ENCODE assay signal across 9 cellular contexts in the genomic region with DNA sequence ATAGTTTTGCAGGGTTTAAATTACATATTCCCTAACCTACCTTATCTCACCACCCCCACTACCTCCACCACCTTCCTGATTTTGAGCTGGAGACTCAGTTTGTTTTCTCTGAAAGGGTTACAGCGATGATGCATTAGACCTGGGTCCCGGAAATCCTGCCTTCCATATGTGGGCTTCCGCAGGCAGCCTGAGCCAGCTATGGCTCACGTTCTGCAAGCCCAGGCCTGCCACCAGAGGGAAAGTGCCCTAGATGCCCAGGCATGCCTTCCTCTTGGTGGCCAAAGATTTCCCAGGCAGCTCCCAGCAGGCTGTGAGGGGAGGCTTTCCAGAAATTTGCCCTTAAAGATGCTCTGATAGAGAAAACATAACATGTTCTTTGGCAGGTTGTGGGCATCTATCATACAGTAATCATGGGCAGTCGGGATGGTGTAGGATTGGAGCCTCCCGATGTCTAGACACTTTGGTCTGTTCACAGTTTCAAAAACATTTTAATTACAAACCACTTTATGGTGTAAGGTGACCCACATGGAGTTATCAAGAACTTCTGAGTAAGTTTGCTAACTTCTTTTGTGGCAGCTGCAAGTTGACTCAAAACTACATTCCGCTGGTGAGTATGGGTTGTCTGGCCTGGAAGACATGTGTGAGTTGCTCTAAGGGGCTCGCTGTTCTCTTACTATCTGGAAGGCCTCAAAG.
DNase-seq lines count a peak whose midpoint lies in the region; ATAC-seq and TF ChIP-seq lines count a peak whose summit lies in the region.
"Had no signal": no experiment of that assay in that cellular context is flagged by ENCODE, and none has a peak within 500 bp of the region (broad histone marks: within the 10 kb centered on the region; RNA-seq: fewer than 3 reads in every experiment).

No MANE protein-coding gene starts in this region.

- in situ Hi-C loops in mammary epithelial cell (cut with MboI; ENCODE audit: low sequenced_read_pairs in 2 of 2), result no loop called here

- no peak overlapping the region for H2AFZ ChIP-seq in mammary epithelial cell (ENCODE audit: low read depth, low read length)

- no peaks in the 10 kb centered on the region for H3K9me3 ChIP-seq in mammary epithelial cell (replicated peaks; ENCODE audit: insufficient read depth, low read length)
- no peaks in the 10 kb centered on the region for H3K9me3 ChIP-seq in thoracic aorta
- H3K9me3 ChIP-seq: neutrophil had no signal

- H3K4me3 ChIP-seq in mammary epithelial cell (replicated peaks in 1 of 3; ENCODE audit: insufficient read depth in 1 of 3, low read depth in 2 of 3, low read length in 3 of 3), result peak overlapping the region in 1 of 3 experiments; percentile 19
- no peak overlapping the region for H3K4me3 ChIP-seq in thoracic aorta

- WGBS in mammary epithelial cell (ENCODE audit: low coverage, missing lambda C conversion rate), result 11% methylated on average over 6 of the region's 8 CpGs

- H3K27me3 ChIP-seq in mammary epithelial cell (ENCODE audit: insufficient read depth, low read length), result no peaks in the 10 kb centered on the region
- no peaks in the 10 kb centered on the region for H3K27me3 ChIP-seq in thoracic aorta (replicated peaks; ENCODE audit: insufficient read depth)
- H3K27me3 ChIP-seq: neutrophil had no signal

- no peak for ATAC-seq in thoracic aorta (ENCODE audit: insufficient number of reproducible peaks, low FRiP score, low read depth)

- H3K4me2 ChIP-seq in mammary epithelial cell (ENCODE audit: insufficient read depth, low read depth, low read length), result peak overlapping the region; percentile 63

- TF ChIP-seq CTCF in mammary epithelial cell (conservative IDR thresholded peaks at IDR 0.05 in 1 of 2, IDR thresholded peaks at IDR 0.05 in 1 of 2; ENCODE audit: extremely low read depth in 1 of 2, insufficient read depth in 1 of 2, low read depth in 1 of 2, low read length in 2 of 2) (peak; percentile 20 to 61), thoracic aorta (IDR thresholded peaks at IDR 0.05) (peak; percentile 47)

- H3K27ac ChIP-seq in mammary epithelial cell (ENCODE audit: insufficient read depth, low read depth, low read length) (peak overlapping the region; percentile 94), thoracic aorta (peak overlapping the region; percentile 66 to 71)
- H3K27ac ChIP-seq: neutrophil had no signal

- peaks cover 89% of the 10 kb centered on the region for H3K79me2 ChIP-seq in mammary epithelial cell (ENCODE audit: insufficient read depth, low read length)

- intact Hi-C loops in mammary epithelial cell (cut with micrococcal nuclease), result loop anchor here (1.0 to 2.0 kb wide), 5 partner anchors 13 to 99 kb away; no protein-coding TSS in a partner anchor

- H3K36me3 ChIP-seq in mammary epithelial cell (ENCODE audit: insufficient read depth, low read length) (peaks cover 3% of the 10 kb centered on the region), thoracic aorta (peaks cover 3% of the 10 kb centered on the region)
- H3K36me3 ChIP-seq: neutrophil had no signal

- BruUV-seq in mammary epithelial cell (replicated peaks; lab: Mats Ljungman, UMichigan), result TSS peak; percentile 78

- peak; percentile 68 for DNase-seq in activated naive CD4-positive, alpha-beta T cell treated with Interleukin-2 at 50 U/mL for 16 hours
- no peak for DNase-seq in activated naive CD4-positive, alpha-beta T cell treated with anti-CD3 and anti-CD28 coated beads, Interleukin-2, amount 50 U/mL, for 16 hours
- peak in 4 of 5 donors; percentile 32 to 69 (median 38) for DNase-seq in T-helper 1 cell
- peak; percentile 97 for DNase-seq in mammary epithelial cell
- no peak for DNase-seq in thoracic aorta (ENCODE audit: low spot score)
- DNase-seq in amygdala (lab: John Stamatoyannopoulos, UW), result no peak
- no peak for DNase-seq in SIG-M5 (lab: John Stamatoyannopoulos, UW)
- DNase-seq in SIG-M5 treated with dmso at 0.1 percent for 504 hours (lab: John Stamatoyannopoulos, UW; ENCODE audit: unreplicated experiment), result no peak

- peak overlapping the region; percentile 79 for H3K9ac ChIP-seq in mammary epithelial cell (ENCODE audit: insufficient read depth, low read length)

- H4K20me1 ChIP-seq in mammary epithelial cell (ENCODE audit: insufficient read depth, low read length), result no peaks in the 10 kb centered on the region

- H3K4me1 ChIP-seq in mammary epithelial cell (ENCODE audit: insufficient read depth, low read length) (peaks cover 49% of the 10 kb centered on the region), thoracic aorta (ENCODE audit: control insufficient read depth in 1 of 2, low read depth in 2 of 2) (peaks cover 34 to 95% of the 10 kb centered on the region in 2 donors)

- CTCF ChIA-PET in mammary epithelial cell (lab: Charles Lee; ENCODE audit: low non-redundant PET), result interaction anchor here (1.0 kb wide), 1 partner anchor 9 kb away, joined by 3 read pairs; no protein-coding TSS in a partner anchor

- dilution Hi-C loops in mammary epithelial cell (cut with HindIII; ENCODE audit: low sequenced_read_pairs), result loop anchor here (5.0 kb wide), 1 partner anchor 102 kb away; no protein-coding TSS in a partner anchor

Comparison
In these comparisons a context has a peak if more than half of its experiments do, and no peak if none do; other contexts are left out.
1. DNase-seq: peak in activated naive CD4-positive, alpha-beta T cell treated with Interleukin-2 at 50 U/mL for 16 hours (single experiment), T-helper 1 cell (4 of 5) and mammary epithelial cell (single experiment); none in activated naive CD4-positive, alpha-beta T cell treated with anti-CD3 and anti-CD28 coated beads, Interleukin-2, amount 50 U/mL, for 16 hours (single experiment), thoracic aorta (single experiment), amygdala (0 of 56), SIG-M5 (single experiment) and SIG-M5 treated with dmso at 0.1 percent for 504 hours (single experiment).